24 cellular contexts compared by ENCODE assay signal in the genomic region with DNA sequence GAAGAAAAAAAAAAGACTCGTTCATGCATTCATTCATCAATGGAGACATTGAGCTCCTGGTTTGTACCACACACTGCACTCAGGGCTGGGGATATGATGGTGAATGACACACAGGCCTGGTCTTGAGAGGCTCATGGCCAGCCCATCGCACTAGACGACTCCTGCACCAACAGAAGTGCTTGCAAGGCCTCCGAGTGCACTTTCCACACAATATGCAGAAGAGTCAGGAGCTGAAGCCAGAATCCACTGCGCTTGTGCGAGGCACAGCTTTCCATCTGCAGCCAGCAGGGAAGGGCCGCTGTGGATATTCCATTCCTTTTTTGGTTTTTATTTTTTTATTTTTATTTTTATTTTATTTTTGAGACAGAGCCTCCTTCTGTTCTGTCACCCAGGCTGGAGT.
"Had no signal": no experiment of that assay in that cellular context is flagged by ENCODE, and none has a peak within 500 bp of the region (broad histone marks: within the 10 kb centered on the region; RNA-seq: fewer than 3 reads in every experiment).

No MANE protein-coding gene starts in this region.

- H3K4me3 Mint-ChIP-seq: dendritic cell treated with granulocyte-macrophage colony-stimulating factor and Interleukin-4, amounts not matched to agents 40 ng/mL and 50 ng/mL, for 4 days; effector memory CD8-positive, alpha-beta T cell; endodermal cell had no signal

- H3K9me3 Mint-ChIP-seq: dendritic cell treated with granulocyte-macrophage colony-stimulating factor and Interleukin-4, amounts not matched to agents 40 ng/mL and 50 ng/mL, for 4 days; effector memory CD8-positive, alpha-beta T cell; endodermal cell had no signal

- H3K4me3 ChIP-seq: colonic mucosa, coronary artery, dorsolateral prefrontal cortex, esophagus squamous epithelium, gastrocnemius medialis, gastroesophageal sphincter, heart left ventricle, heart right ventricle had no signal

- H3K4me1 ChIP-seq: colonic mucosa, esophagus squamous epithelium, foreskin keratinocyte, gastrocnemius medialis had no signal

- H3K9me3 ChIP-seq: colonic mucosa, esophagus squamous epithelium, gastrocnemius medialis, gastroesophageal sphincter, heart left ventricle, heart right ventricle had no signal

- DNase-seq: colonic mucosa; cortex of kidney; dermis blood vessel endothelial cell; dorsolateral prefrontal cortex; effector CD4-positive, alpha-beta T cell; effector CD8-positive, alpha-beta T cell; effector memory CD4-positive, alpha-beta T cell; effector memory CD8-positive, alpha-beta T cell; endodermal cell; erythroblast; esophagus squamous epithelium; foreskin fibroblast; foreskin keratinocyte; foreskin melanocyte; gastrocnemius medialis; glutamatergic neuron; head of caudate nucleus; heart left ventricle; heart right ventricle had no signal

- H3K36me3 ChIP-seq: colonic mucosa, esophagus squamous epithelium, gastrocnemius medialis, gastroesophageal sphincter, heart left ventricle, heart right ventricle had no signal

- H3K27me3 ChIP-seq: colonic mucosa, foreskin keratinocyte, gastrocnemius medialis had no signal

- H3K27ac ChIP-seq: colonic mucosa, coronary artery, dorsolateral prefrontal cortex, epithelial cell of prostate, foreskin keratinocyte, gastrocnemius medialis, gastroesophageal sphincter, heart left ventricle, heart right ventricle had no signal

- ATAC-seq: effector memory CD8-positive, alpha-beta T cell; esophagus mucosa; foreskin keratinocyte; gastrocnemius medialis; gastroesophageal sphincter; heart left ventricle; heart right ventricle had no signal

- H3K27ac Mint-ChIP-seq: dendritic cell treated with granulocyte-macrophage colony-stimulating factor and Interleukin-4, amounts not matched to agents 40 ng/mL and 50 ng/mL, for 4 days; effector memory CD8-positive, alpha-beta T cell; endodermal cell had no signal
